ENCODE assay signal across 8 cellular contexts in the genomic region with DNA sequence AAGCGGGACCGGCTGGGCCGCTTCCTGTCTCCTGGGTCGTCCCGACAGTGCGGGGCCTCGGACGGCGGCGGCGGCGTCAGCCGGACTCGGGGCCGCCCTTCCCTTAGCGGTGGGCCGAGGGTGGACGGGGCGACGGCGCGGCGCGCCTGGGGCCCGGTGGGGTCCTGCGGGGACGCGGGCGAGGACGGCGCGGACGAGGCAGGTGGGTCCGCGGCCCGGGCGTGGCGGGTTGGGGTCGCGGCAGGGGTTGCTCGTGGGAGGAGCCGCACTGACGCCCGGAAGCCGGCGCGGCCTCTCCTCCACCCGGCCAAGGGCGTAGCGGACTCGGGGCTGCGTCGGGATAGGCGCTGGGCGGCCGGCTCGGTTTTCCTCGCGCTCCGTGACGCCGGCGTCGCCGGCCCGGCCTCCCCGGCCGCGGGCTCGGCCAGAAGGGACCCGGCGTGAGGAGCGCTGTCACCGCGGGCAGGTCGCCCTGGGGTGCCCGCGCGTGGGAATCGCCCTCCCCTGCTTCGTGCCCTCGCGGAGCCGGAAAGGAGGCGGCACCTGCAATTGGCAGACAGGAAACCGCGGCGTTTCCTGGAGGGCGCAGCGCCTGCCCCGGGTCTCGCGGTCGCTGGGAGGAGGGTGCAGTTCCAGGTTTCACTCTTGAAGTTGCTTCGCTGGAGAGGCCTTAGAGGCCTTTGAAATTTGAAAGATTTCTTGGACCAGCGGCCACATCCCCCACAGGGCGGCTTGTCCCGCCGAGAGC. TPM values are rescaled to one million over a fixed set of nuclear protein-coding genes. Genes with fewer than 3 reads are reported as not detected.
DNase-seq lines count a peak whose midpoint lies in the region; ATAC-seq and TF ChIP-seq lines count a peak whose summit lies in the region.

No MANE protein-coding gene starts in this region.

- CTCF ChIA-PET in PC-3 (lab: Charles Lee), result no interaction called here

- H3K4me1 ChIP-seq in PC-3 (ENCODE audit: insufficient read depth, low read length) (peaks cover 26% of the 10 kb centered on the region), neuron (ENCODE audit: insufficient read depth, low read length) (peaks cover 20% of the 10 kb centered on the region), tibial artery (peaks cover 9 to 35% (median 30%) of the 10 kb centered on the region in 4 donors)

- TF ChIP-seq CTCF in PC-3 (conservative IDR thresholded peaks at IDR 0.05; ENCODE audit: low read depth, low read length) (no peak), fibroblast of pulmonary artery (IDR thresholded peaks at IDR 0.05; ENCODE audit: low read length, missing control alignments) (no peak), tibial artery (IDR thresholded peaks at IDR 0.05) (no peak)

- no peaks in the 10 kb centered on the region for H3K9me3 ChIP-seq in PC-3 (ENCODE audit: low read length)
- H3K9me3 ChIP-seq in neuron (ENCODE audit: low read length), result no peaks in the 10 kb centered on the region
- H3K9me3 ChIP-seq in tibial artery, result no peaks in the 10 kb centered on the region

- H3K9me2 ChIP-seq in PC-3 (replicated peaks; ENCODE audit: low read length), result no peaks in the 10 kb centered on the region

- H3F3A ChIP-seq in PC-3 (ENCODE audit: low read length, unreplicated experiment), result no peaks in the 10 kb centered on the region

- peak overlapping the region; percentile 89 for H3K4me2 ChIP-seq in PC-3 (ENCODE audit: low read length)

- intact Hi-C loops in PC-3 (cut with micrococcal nuclease) (no loop called here), tibial artery (cut with DNase I; ENCODE audit: low total_unique reads) (no loop called here)

- H3K27me3 ChIP-seq in PC-3 (ENCODE audit: low read length) (no peaks in the 10 kb centered on the region), neuron (ENCODE audit: insufficient read depth, low read length) (no peaks in the 10 kb centered on the region), tibial artery (peaks cover 0 to 2% of the 10 kb centered on the region in 2 donors)

- H2AFZ ChIP-seq in PC-3 (ENCODE audit: low read length) (peak overlapping the region; percentile 12; the same call in 1 of the 2 replicates), neuron (ENCODE audit: low read depth, low read length) (peak overlapping the region; percentile 73)

- peak overlapping the region; percentile 80 for H3K9ac ChIP-seq in PC-3 (ENCODE audit: low read length)

- peaks cover 15% of the 10 kb centered on the region for H4K20me1 ChIP-seq in PC-3 (ENCODE audit: low read length)

- H3K27ac ChIP-seq in PC-3 (ENCODE audit: low read length) (peak overlapping the region; percentile 64), tibial artery (peak overlapping the region; percentile 98 to 99)

- ATAC-seq in HG02870 (IDR thresholded peaks at IDR 0.05; ENCODE audit: unreplicated experiment), result peak; percentile 20
- ATAC-seq in PC-3, result peak; percentile 21

- POLR2A ChIA-PET in PC-3 (lab: Charles Lee; ENCODE audit: unreplicated experiment), result no interaction called here

- H3K4me3 ChIP-seq in PC-3 (ENCODE audit: low read length) (peak overlapping the region; percentile 72), fibroblast of pulmonary artery (replicated peaks; ENCODE audit: low read depth, low read length) (peak overlapping the region; percentile 79), neuron (ENCODE audit: low read length) (peak overlapping the region; percentile 75), tibial artery (peak overlapping the region; percentile 89 to 99)

- DNase-seq in NCI-H2081 (lab: John Stamatoyannopoulos, UW) (peak; percentile 21 to 47), NCI-H2081 treated with DMSO at 0.1 percent for 48 hours (lab: John Stamatoyannopoulos, UW) (no peak), PC-3 (peak; percentile 44), activated T-helper 1 cell treated with Interleukin-2 at 50 U/mL for 16 hours (ENCODE audit: low read depth) (peak; percentile 89), fibroblast of pulmonary artery (ENCODE audit: low read depth) (peak; percentile 61), tibial artery (peak; percentile 52 to 77)

- BruUV-seq in PC-3 (replicated peaks; lab: Mats Ljungman, UMichigan), result no TSS peak

- H3K36me3 ChIP-seq in PC-3 (ENCODE audit: low read depth, low read length) (no peaks in the 10 kb centered on the region), neuron (ENCODE audit: insufficient read depth, low read length) (peaks cover 19% of the 10 kb centered on the region), tibial artery (peaks cover 14 to 43% (median 23%) of the 10 kb centered on the region in 3 donors)

- H3K79me2 ChIP-seq in PC-3 (ENCODE audit: low read length), result peaks cover 26% of the 10 kb centered on the region

RNA-seq across cellular contexts. Expression of a gene that starts 0.5 kb away (rescaled TPM):
- 30.1 and 32.7 TPM in 2 replicates for total RNA-seq in PC-3 (2014; rRNA removed)

RNA-seq across cellular contexts. Expression of a gene that starts 1.1 kb away (rescaled TPM):
- 4.4 and 6.7 TPM in 2 replicates for total RNA-seq in PC-3 (2014; rRNA removed)

RNA-seq across cellular contexts. Expression of a gene that starts 20.3 kb away (rescaled TPM):
- total RNA-seq in PC-3 (2014; rRNA removed), result 12.2 and 21.5 TPM in 2 replicates

RNA-seq across cellular contexts. Expression of a gene that starts 35.3 kb away (rescaled TPM):
- 50.0 and 51.1 TPM in 2 replicates for total RNA-seq in PC-3 (2014; rRNA removed)
